In genomic region chr21:43194303-43195130, GRCh38 we compare ENCODE assay signal across 1 cellular context.
A peak's percentile ranks its signal among the peaks of the same experiment; 100 is the strongest.
TF ChIP-seq lines count a peak whose summit lies in the region.

No MANE protein-coding gene starts in this region.

TF ChIP-seq in HepG2, 621 proteins besides CTCF, POLR2A, EP300 and RAD21 (continued from another document):
- TF ChIP-seq ZNF574 (CRISPR knock-in tag; IDR thresholded peaks at IDR 0.05) (peak; percentile 56; the same call in 1 of the 2 replicates), RBM22 (optimal IDR thresholded peaks at IDR 0.05; ENCODE audit: low read length) (no peak), ZNF12 (CRISPR knock-in tag; IDR thresholded peaks at IDR 0.05) (0 out of 2 replicates have a peak, but pooled peaks have one; percentile 27), TFDP1 (CRISPR knock-in tag; IDR thresholded peaks at IDR 0.05; ENCODE audit: borderline replicate concordance) (peak; percentile 85), MAX (IDR thresholded peaks at IDR 0.05) (peak; percentile 84), GABPB1 (CRISPR knock-in tag; IDR thresholded peaks at IDR 0.05) (peak; percentile 44), KDM1A (CRISPR knock-in tag; IDR thresholded peaks at IDR 0.05) (0 out of 2 replicates have a peak, but pooled peaks have one; percentile 7), JUND (CRISPR knock-in tag; IDR thresholded peaks at IDR 0.05) (no peak), FOXA3 (CRISPR knock-in tag; IDR thresholded peaks at IDR 0.05) (peak; percentile 24; the same call in 1 of the 2 replicates), TOPORS (CRISPR knock-in tag; IDR thresholded peaks at IDR 0.05) (0 out of 2 replicates have a peak, but pooled peaks have one; percentile 57), RBM39 (IDR thresholded peaks at IDR 0.05; ENCODE audit: low read depth, low read length, poor library complexity, severe bottlenecking) (peak; percentile 48), FOXP1 (IDR thresholded peaks at IDR 0.05) (no peak), FOXP1 (CRISPR knock-in tag; IDR thresholded peaks at IDR 0.05) (0 out of 2 replicates have a peak, but pooled peaks have one; percentile 18), HDAC2 (CRISPR knock-in tag; IDR thresholded peaks at IDR 0.05) (peak; percentile 59; the same call in 1 of the 2 replicates), RAD51 (IDR thresholded peaks at IDR 0.05; ENCODE audit: borderline replicate concordance) (no peak), THAP9 (CRISPR knock-in tag; IDR thresholded peaks at IDR 0.05; ENCODE audit: borderline replicate concordance) (peak; percentile 60; the same call in 1 of the 2 replicates), ZNF746 (CRISPR knock-in tag; IDR thresholded peaks at IDR 0.05) (0 out of 2 replicates have a peak, but pooled peaks have one; percentile 38), RNF2 (conservative IDR thresholded peaks at IDR 0.05; ENCODE audit: low read depth) (0 out of 2 replicates have a peak, but pooled peaks have one; percentile 52), HIVEP1 (CRISPR knock-in tag; IDR thresholded peaks at IDR 0.05) (no peak), RXRB (CRISPR knock-in tag; IDR thresholded peaks at IDR 0.05; ENCODE audit: borderline replicate concordance) (peak; percentile 17; the same call in 1 of the 2 replicates), ZGPAT (CRISPR knock-in tag; IDR thresholded peaks at IDR 0.05) (0 out of 2 replicates have a peak, but pooled peaks have one; percentile 35), PHF21A (CRISPR knock-in tag; IDR thresholded peaks at IDR 0.05) (peak; percentile 73), ZNF232 (CRISPR knock-in tag; IDR thresholded peaks at IDR 0.05; ENCODE audit: borderline replicate concordance) (no peak), PHF5A (CRISPR knock-in tag; IDR thresholded peaks at IDR 0.05; ENCODE audit: low read depth, unreplicated experiment) (no peak), KDM3A (CRISPR knock-in tag; IDR thresholded peaks at IDR 0.05; ENCODE audit: low read depth) (0 out of 2 replicates have a peak, but pooled peaks have one; percentile 40), RNF219 (CRISPR knock-in tag; IDR thresholded peaks at IDR 0.05) (0 out of 2 replicates have a peak, but pooled peaks have one; percentile 54), ZNF761 (CRISPR knock-in tag; conservative IDR thresholded peaks at IDR 0.05) (0 out of 2 replicates have a peak, but pooled peaks have one; percentile 35), ZNF572 (CRISPR knock-in tag; IDR thresholded peaks at IDR 0.05) (0 out of 2 replicates have a peak, but pooled peaks have one; percentile 30), ZNF784 (CRISPR knock-in tag; IDR thresholded peaks at IDR 0.05; ENCODE audit: borderline replicate concordance) (no peak), SALL1 (CRISPR knock-in tag; IDR thresholded peaks at IDR 0.05) (peak; percentile 58), ETV5 (CRISPR knock-in tag; IDR thresholded peaks at IDR 0.05; ENCODE audit: borderline replicate concordance) (peak; percentile 53; the same call in 1 of the 2 replicates), ZNF570 (CRISPR knock-in tag; IDR thresholded peaks at IDR 0.05; ENCODE audit: borderline replicate concordance) (no peak), RARA (CRISPR knock-in tag; IDR thresholded peaks at IDR 0.05) (peak; percentile 63), ZNF772 (CRISPR knock-in tag; IDR thresholded peaks at IDR 0.05) (peak; percentile 46; the same call in 1 of the 2 replicates), ARNTL (CRISPR knock-in tag; IDR thresholded peaks at IDR 0.05) (no peak), ZNF225 (CRISPR knock-in tag; IDR thresholded peaks at IDR 0.05) (peak; percentile 14; the same call in 1 of the 2 replicates), ZFX (CRISPR knock-in tag; IDR thresholded peaks at IDR 0.05; ENCODE audit: low read depth) (peak; percentile 69), HOXA3 (CRISPR knock-in tag; IDR thresholded peaks at IDR 0.05) (peak; percentile 64; the same call in 1 of the 2 replicates), UBTF (CRISPR knock-in tag; IDR thresholded peaks at IDR 0.05) (peak; percentile 63), HNF1B (CRISPR knock-in tag; IDR thresholded peaks at IDR 0.05) (peak; percentile 75; the same call in 1 of the 2 replicates), ZNF205 (CRISPR knock-in tag; IDR thresholded peaks at IDR 0.05) (no peak), BORCS8-MEF2B (CRISPR knock-in tag; IDR thresholded peaks at IDR 0.05) (0 out of 2 replicates have a peak, but pooled peaks have one; percentile 55), NCOA2 (CRISPR knock-in tag; IDR thresholded peaks at IDR 0.05) (0 out of 2 replicates have a peak, but pooled peaks have one; percentile 37), ELF3 (CRISPR knock-in tag; IDR thresholded peaks at IDR 0.05) (peak; percentile 57; the same call in 1 of the 2 replicates), ZBTB7B (CRISPR knock-in tag; IDR thresholded peaks at IDR 0.05) (peak; percentile 67; the same call in 1 of the 2 replicates)
TF ChIP-seq in HepG2: peak in this region for 117.
